ENCODE assay signal across 23 cellular contexts in the genomic region with DNA sequence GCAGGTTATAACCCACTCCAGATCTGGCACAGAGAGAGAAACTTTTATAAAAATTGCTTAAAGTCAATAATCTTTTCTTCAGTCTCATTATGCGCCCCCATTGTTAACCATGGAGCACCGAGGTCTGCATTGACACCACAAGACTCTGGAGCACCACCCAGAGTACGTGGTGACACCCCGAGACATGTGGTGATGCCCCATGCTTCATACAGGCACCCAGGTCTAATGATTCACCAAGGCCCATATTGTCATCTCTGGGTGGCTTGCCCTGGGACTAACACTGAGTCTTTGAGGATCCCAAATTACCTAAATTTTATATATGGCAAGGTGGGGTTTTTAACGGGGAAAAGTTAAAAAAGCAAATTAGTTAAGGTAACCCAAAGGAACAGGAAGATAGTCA.
"Had no signal": no experiment of that assay in that cellular context is flagged by ENCODE, and none has a peak within 500 bp of the region (broad histone marks: within the 10 kb centered on the region; RNA-seq: fewer than 3 reads in every experiment).

No MANE protein-coding gene starts in this region.

- H3K27me3 Mint-ChIP-seq: activated B cell treated with CpG ODN at 0.5 μM for 24 hours; activated CD4-positive, alpha-beta T cell treated with anti-CD3 and anti-CD28 coated beads, Interleukin-2, amount 10 ng/mL, durations not matched to agents 24 days and 14 days; naive thymus-derived CD4-positive, alpha-beta T cell had no signal

- DNase-seq: activated B cell treated with CpG ODN at 0.5 μM for 24 hours; activated naive CD4-positive, alpha-beta T cell treated with Interleukin-2 at 50 U/mL for 16 hours; adrenal gland; aorta; body of pancreas; dermis blood vessel endothelial cell; effector CD8-positive, alpha-beta T cell; esophagus squamous epithelium; foreskin melanocyte; heart right ventricle; midbrain; naive thymus-derived CD4-positive, alpha-beta T cell; ovary; retina; stimulated activated CD4-positive, alpha-beta T cell treated with anti-CD3 and anti-CD28 coated beads, Interleukin-2, amount 100 ng/mL, for 24 hours; stimulated activated naive CD4-positive, alpha-beta T cell treated with Interleukin-2 at 50 U/mL for 16 hours; substantia nigra; T-helper 1 cell; upper lobe of left lung had no signal

- H3K27ac Mint-ChIP-seq: activated B cell treated with CpG ODN at 0.5 μM for 24 hours; memory B cell; naive thymus-derived CD4-positive, alpha-beta T cell; T-helper 2 cell treated with Interferon-gamma antibody and Interleukin-4, amounts not matched to agents 5 μg/mL and 100 μg/mL, for 36 hours had no signal

- ATAC-seq: body of pancreas; heart right ventricle; naive thymus-derived CD4-positive, alpha-beta T cell; sciatic nerve had no signal

- H3K9me3 Mint-ChIP-seq: activated B cell treated with CpG ODN at 0.5 μM for 24 hours; activated CD4-positive, alpha-beta T cell treated with anti-CD3 and anti-CD28 coated beads, Interleukin-2, amount 10 ng/mL, durations not matched to agents 24 days and 14 days; memory B cell; T-helper 2 cell treated with Interferon-gamma antibody and Interleukin-4, amounts not matched to agents 5 μg/mL and 100 μg/mL, for 36 hours had no signal

- H3K4me3 Mint-ChIP-seq: activated B cell treated with CpG ODN at 0.5 μM for 24 hours; activated CD4-positive, alpha-beta T cell treated with anti-CD3 and anti-CD28 coated beads, Interleukin-2, amount 10 ng/mL, durations not matched to agents 24 days and 14 days; memory B cell; naive thymus-derived CD4-positive, alpha-beta T cell; T-helper 2 cell treated with Interferon-gamma antibody and Interleukin-4, amounts not matched to agents 5 μg/mL and 100 μg/mL, for 36 hours had no signal

- H3K36me3 Mint-ChIP-seq: memory B cell had no signal
